1 cellular context compared by ENCODE assay signal in genomic region chr5:1066676-1067075, GRCh38.
TF ChIP-seq lines count a peak whose summit lies in the region.

No MANE protein-coding gene starts in this region.

TF ChIP-seq in K562, 482 proteins besides CTCF, POLR2A, EP300 and RAD21:
- no peak for TF ChIP-seq RFX5 (IDR thresholded peaks at IDR 0.05; ENCODE audit: low read depth, low read length)
- TF ChIP-seq E2F4 (CRISPR knock-in tag; IDR thresholded peaks at IDR 0.05; ENCODE audit: low read depth), result 0 out of 2 replicates have a peak, but pooled peaks have one; percentile 23
